ENCODE assay signal across 10 cellular contexts in the genomic region with DNA sequence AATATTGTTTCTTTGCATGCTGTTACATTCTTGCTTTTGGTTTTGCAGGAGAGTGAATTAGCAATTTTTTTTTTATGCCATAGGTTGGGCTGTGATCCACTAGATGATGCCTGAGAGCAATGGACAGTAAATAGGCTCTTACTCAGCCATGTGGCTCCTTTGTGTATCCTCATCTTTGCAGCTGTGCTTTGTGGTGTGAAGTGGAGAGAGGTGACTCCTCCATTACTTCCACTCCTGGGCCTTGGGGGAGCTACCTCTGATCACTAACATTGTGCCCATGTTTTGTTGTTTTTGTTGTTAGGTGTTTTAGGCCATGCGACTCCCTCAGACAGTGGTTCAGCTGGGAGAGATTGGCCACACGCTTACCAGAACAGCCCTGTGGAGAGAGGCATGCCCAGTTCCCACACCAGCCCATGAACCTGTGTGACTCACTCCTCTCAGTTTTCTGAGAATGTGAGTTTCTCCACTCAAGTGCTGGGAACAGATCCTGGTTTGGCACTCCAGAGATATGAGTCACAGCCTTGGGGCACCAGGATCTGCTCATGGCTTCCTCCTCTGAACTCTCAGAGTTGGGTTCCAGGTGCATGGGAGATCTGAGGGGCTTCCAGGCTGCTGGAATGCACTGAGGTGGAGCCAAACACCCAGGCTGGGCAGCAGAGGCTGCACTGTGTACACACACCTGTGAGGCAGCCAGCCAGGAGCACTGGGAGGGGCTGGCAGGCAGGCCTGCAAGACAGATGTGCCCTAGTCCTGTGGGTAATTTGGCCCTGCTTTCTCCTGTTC.
DNase-seq lines count a peak whose midpoint lies in the region; ATAC-seq, FAIRE-seq and TF ChIP-seq lines count a peak whose summit lies in the region.
"Had no signal": no experiment of that assay in that cellular context is flagged by ENCODE, and none has a peak within 500 bp of the region (broad histone marks: within the 10 kb centered on the region; RNA-seq: fewer than 3 reads in every experiment).

No MANE protein-coding gene starts in this region.

- H3K4me3 ChIP-seq in gastroesophageal sphincter (no peak overlapping the region), spleen (no peak overlapping the region)

- no peak for TF ChIP-seq EP300 in gastroesophageal sphincter (IDR thresholded peaks at IDR 0.05)

- 100% methylated on average over 1 of the region's 2 CpGs; no CpG with 5 or more reads in 1 of the 2 donors for WGBS in gastroesophageal sphincter (ENCODE audit: low coverage in 1 of 2), 2 donors
- WGBS in spleen, 5 donors, result 82 to 94% (median 89%) methylated on average over 2 of the region's 2 CpGs

- DNase-seq in H54 (ENCODE audit: insufficient read length, low spot score) (peak; percentile 34), T1000 (lab: John Stamatoyannopoulos, UW) (peak; percentile 84), spleen (peak; percentile 41), NCI-H82 treated with DMSO at 0.1 percent for 48 hours (lab: John Stamatoyannopoulos, UW; ENCODE audit: unreplicated experiment) (no peak), retina (no peak)
- DNase-seq: NCI-H446 treated with DMSO at 0.1 percent for 48 hours; stimulated activated naive CD4-positive, alpha-beta T cell treated with Interleukin-2 at 50 U/mL for 16 hours had no signal

- ATAC-seq in gastroesophageal sphincter, result peak; percentile 25
- no peak for ATAC-seq in HG02970 (IDR thresholded peaks at IDR 0.05; ENCODE audit: low FRiP score, unreplicated experiment)
- ATAC-seq in GM18867 (IDR thresholded peaks at IDR 0.05; ENCODE audit: unreplicated experiment), result no peak

- TF ChIP-seq POLR2A in H54 (IDR thresholded peaks at IDR 0.05; ENCODE audit: low read depth, low read length), result no peak
- TF ChIP-seq POLR2A in gastroesophageal sphincter (IDR thresholded peaks at IDR 0.05), result no peak
- no peak for TF ChIP-seq POLR2A in spleen (IDR thresholded peaks at IDR 0.05)

- no peaks in the 10 kb centered on the region for H3K4me1 ChIP-seq in gastroesophageal sphincter
- H3K4me1 ChIP-seq in spleen, result no peaks in the 10 kb centered on the region

- H3K27ac ChIP-seq in gastroesophageal sphincter, result no peak overlapping the region
- H3K27ac ChIP-seq in spleen, result no peak overlapping the region

- TF ChIP-seq CTCF in gastroesophageal sphincter (IDR thresholded peaks at IDR 0.05) (no peak), spleen (IDR thresholded peaks at IDR 0.05 in 8 of 11, conservative IDR thresholded peaks at IDR 0.05 in 3 of 11) (no peak)

- H3K9me3 ChIP-seq in gastroesophageal sphincter, result peaks cover 0 to 17% (median 0%) of the 10 kb centered on the region in 3 donors
- peaks cover 0 to 30% (median 16%) of the 10 kb centered on the region in 8 donors for H3K9me3 ChIP-seq in spleen

- peak; percentile 93 for FAIRE-seq in H54 (lab: Jason Lieb, UNC)

- intact Hi-C loops in spleen (cut with DNase I; ENCODE audit: low total_unique reads), result no loop called here

- H3K27me3 ChIP-seq in gastroesophageal sphincter (no peaks in the 10 kb centered on the region), spleen (replicated peaks in 1 of 7) (no peaks in the 10 kb centered on the region)

- H3K36me3 ChIP-seq in gastroesophageal sphincter (no peaks in the 10 kb centered on the region), spleen (no peaks in the 10 kb centered on the region)

Comparison
In these comparisons a context has a peak if more than half of its experiments do, and no peak if none do; other contexts are left out.
1. DNase-seq: peak in H54 (single experiment), T1000 (single experiment) and spleen (single experiment); none in NCI-H82 treated with DMSO at 0.1 percent for 48 hours (single experiment) and retina (single experiment).